ENCODE assay signal across 8 cellular contexts in the genomic region with DNA sequence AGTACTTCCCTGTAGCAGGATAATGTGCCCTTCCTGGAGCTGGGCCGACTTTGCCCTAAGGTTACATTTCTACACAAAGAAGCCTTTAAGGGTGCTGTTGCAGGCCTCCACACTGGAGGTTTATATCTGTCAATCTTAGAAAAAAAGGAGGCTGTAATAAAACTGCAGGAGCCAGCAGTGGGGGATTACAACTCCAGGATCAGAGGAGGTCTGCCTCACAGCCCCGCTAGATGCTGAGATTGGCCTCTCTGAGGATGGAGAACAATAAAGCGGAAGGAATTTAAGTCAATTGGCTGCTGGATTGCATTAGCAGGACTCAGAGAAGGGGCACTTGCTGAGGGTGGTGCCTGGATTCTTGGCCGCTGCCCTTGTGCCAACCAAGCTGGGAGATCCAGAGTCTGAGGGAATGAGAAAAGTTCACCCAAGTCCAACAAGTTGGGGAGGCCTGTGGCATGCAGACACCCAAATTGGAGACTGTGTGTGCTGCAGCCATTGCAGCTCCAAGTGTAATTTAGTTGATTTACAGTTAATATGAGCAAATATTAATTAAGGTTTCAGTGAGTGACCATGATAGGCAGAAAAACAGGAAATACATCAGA.
DNase-seq lines count a peak whose midpoint lies in the region; ATAC-seq, FAIRE-seq and TF ChIP-seq lines count a peak whose summit lies in the region.

No MANE protein-coding gene starts in this region.

- H3K9me3 Mint-ChIP-seq in T-helper 1 cell treated with Interleukin-12 subunit alpha and Interleukin-12 subunit beta and Interleukin-4 antibody, amounts not matched to agents 30 μg/mL and 1 μg/mL, for 36 hours, result no peaks in the 10 kb centered on the region
- no peaks in the 10 kb centered on the region for H3K9me3 Mint-ChIP-seq in memory B cell

- FAIRE-seq in frontal cortex (lab: Jason Lieb, UNC), result no peak
- no peak for FAIRE-seq in D721Med (lab: Jason Lieb, UNC)

- TF ChIP-seq CTCF in D721Med (IDR thresholded peaks at IDR 0.05; ENCODE audit: insufficient read depth, missing control alignments), result no peak

- ATAC-seq in memory B cell (ENCODE audit: low read depth), result no peak

- no peak for DNase-seq in T-helper 1 cell
- peak; percentile 13 for DNase-seq in UCSD-AML1 (lab: John Stamatoyannopoulos, UW; ENCODE audit: unreplicated experiment)
- DNase-seq in memory B cell (ENCODE audit: low spot score in 2 of 2), result no peak
- DNase-seq in frontal cortex (ENCODE audit: low spot score in 2 of 2), result no peak
- no peak for DNase-seq in SIG-M5 (lab: John Stamatoyannopoulos, UW)
- DNase-seq in D721Med (ENCODE audit: insufficient read length, low spot score), result no peak

- peaks cover 2% of the 10 kb centered on the region for H3K36me3 Mint-ChIP-seq in T-helper 1 cell treated with Interleukin-12 subunit alpha and Interleukin-12 subunit beta and Interleukin-4 antibody, amounts not matched to agents 30 μg/mL and 1 μg/mL, for 36 hours (ENCODE audit: low read depth)
- H3K36me3 Mint-ChIP-seq in memory B cell, result no peaks in the 10 kb centered on the region

- H3K9ac ChIP-seq in subcutaneous abdominal adipose tissue (ENCODE audit: low read length in 5 of 5), result no peak overlapping the region

- H3K4me1 ChIP-seq in subcutaneous abdominal adipose tissue (ENCODE audit: control insufficient read depth in 5 of 5, insufficient read depth in 5 of 5, low read length in 5 of 5), result peaks cover 6 to 50% (median 47%) of the 10 kb centered on the region in 5 donors

- no peaks in the 10 kb centered on the region for H3K27me3 ChIP-seq in subcutaneous abdominal adipose tissue (ENCODE audit: control insufficient read depth in 5 of 5, insufficient read depth in 4 of 5, low read length in 5 of 5)

- peak overlapping the region; percentile 80 for H3K27ac ChIP-seq in subcutaneous abdominal adipose tissue (ENCODE audit: low read depth, low read length)

- no peak overlapping the region for H3K4me3 ChIP-seq in subcutaneous abdominal adipose tissue (ENCODE audit: low read depth in 1 of 5, low read length in 5 of 5)

- H3K4me1 Mint-ChIP-seq in T-helper 1 cell treated with Interleukin-12 subunit alpha and Interleukin-12 subunit beta and Interleukin-4 antibody, amounts not matched to agents 30 μg/mL and 1 μg/mL, for 36 hours (ENCODE audit: low read depth), result peaks cover 22% of the 10 kb centered on the region
- H3K4me1 Mint-ChIP-seq in memory B cell, result peaks cover 23% of the 10 kb centered on the region

- peaks cover 4% of the 10 kb centered on the region for H3K27me3 Mint-ChIP-seq in T-helper 1 cell treated with Interleukin-12 subunit alpha and Interleukin-12 subunit beta and Interleukin-4 antibody, amounts not matched to agents 30 μg/mL and 1 μg/mL, for 36 hours (ENCODE audit: low read depth)
- H3K27me3 Mint-ChIP-seq in memory B cell, result peaks cover 2% of the 10 kb centered on the region

- H3K4me3 Mint-ChIP-seq in T-helper 1 cell treated with Interleukin-12 subunit alpha and Interleukin-12 subunit beta and Interleukin-4 antibody, amounts not matched to agents 30 μg/mL and 1 μg/mL, for 36 hours, result peak overlapping the region; percentile 56
- peak overlapping the region; percentile 58 for H3K4me3 Mint-ChIP-seq in memory B cell

- no peaks in the 10 kb centered on the region for H3K36me3 ChIP-seq in subcutaneous abdominal adipose tissue (ENCODE audit: control insufficient read depth in 5 of 5, insufficient read depth in 5 of 5, low read length in 5 of 5)

- no peaks in the 10 kb centered on the region for H3K9me3 ChIP-seq in subcutaneous abdominal adipose tissue (ENCODE audit: control insufficient read depth in 5 of 5, low read length in 5 of 5)

- no peak overlapping the region for H3K27ac Mint-ChIP-seq in T-helper 1 cell treated with Interleukin-12 subunit alpha and Interleukin-12 subunit beta and Interleukin-4 antibody, amounts not matched to agents 30 μg/mL and 1 μg/mL, for 36 hours
- H3K27ac Mint-ChIP-seq in memory B cell, result no peak overlapping the region
